10 cellular contexts compared by ENCODE assay signal in the genomic region with DNA sequence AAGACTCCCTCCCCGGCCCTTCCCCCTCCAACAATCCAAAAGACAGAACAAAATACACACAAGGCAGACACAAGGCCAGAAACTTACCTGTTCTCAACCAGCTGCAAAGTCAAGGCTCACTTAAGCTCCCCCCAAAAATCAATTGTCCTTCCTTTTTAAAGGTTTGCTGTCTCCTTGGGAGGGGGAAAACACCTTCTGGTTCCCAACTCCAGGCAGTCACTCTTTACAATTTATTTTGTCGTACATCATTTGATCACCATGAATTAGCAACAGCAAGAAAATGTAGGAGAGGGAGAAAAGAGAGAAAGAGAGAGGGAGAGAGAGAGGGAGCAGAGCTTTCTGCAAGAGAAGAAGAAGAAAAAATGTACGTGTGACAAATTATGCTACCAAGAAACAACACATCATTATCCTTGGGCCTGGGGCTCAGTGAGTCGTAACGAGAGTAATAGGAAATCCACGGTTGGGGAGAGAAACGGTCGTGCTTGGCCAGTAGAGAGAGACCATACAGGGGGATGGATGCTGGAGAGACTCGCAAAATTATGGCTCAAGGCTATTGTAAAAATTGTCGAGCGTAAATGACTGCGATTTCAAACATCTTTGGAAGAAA. TPM values are rescaled to one million over a fixed set of nuclear protein-coding genes. Genes with fewer than 3 reads are reported as not detected.
DNase-seq lines count a peak whose midpoint lies in the region; ATAC-seq and TF ChIP-seq lines count a peak whose summit lies in the region.
"Had no signal": no experiment of that assay in that cellular context is flagged by ENCODE, and none has a peak within 500 bp of the region (broad histone marks: within the 10 kb centered on the region; RNA-seq: fewer than 3 reads in every experiment).

A gene with protein sequence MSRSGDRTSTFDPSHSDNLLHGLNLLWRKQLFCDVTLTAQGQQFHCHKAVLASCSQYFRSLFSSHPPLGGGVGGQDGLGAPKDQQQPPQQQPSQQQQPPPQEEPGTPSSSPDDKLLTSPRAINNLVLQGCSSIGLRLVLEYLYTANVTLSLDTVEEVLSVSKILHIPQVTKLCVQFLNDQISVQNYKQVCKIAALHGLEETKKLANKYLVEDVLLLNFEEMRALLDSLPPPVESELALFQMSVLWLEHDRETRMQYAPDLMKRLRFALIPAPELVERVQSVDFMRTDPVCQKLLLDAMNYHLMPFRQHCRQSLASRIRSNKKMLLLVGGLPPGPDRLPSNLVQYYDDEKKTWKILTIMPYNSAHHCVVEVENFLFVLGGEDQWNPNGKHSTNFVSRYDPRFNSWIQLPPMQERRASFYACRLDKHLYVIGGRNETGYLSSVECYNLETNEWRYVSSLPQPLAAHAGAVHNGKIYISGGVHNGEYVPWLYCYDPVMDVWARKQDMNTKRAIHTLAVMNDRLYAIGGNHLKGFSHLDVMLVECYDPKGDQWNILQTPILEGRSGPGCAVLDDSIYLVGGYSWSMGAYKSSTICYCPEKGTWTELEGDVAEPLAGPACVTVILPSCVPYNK (minus strand): TSS at position 444 of the 607 bp plus-strand sequence. CDS start 2,432 bp downstream, outside the sequence.

- H3K9me2 ChIP-seq in OCI-LY1 (ENCODE audit: low read depth, low read length), result no peaks in the 10 kb centered on the region

- peak within 1 kb of the TSS; percentile 92 for H3K4me2 ChIP-seq in OCI-LY1 (ENCODE audit: low read length)
- H3K4me2 ChIP-seq in smooth muscle cell, result peak within 1 kb of the TSS; percentile 88

- H3K9me3 ChIP-seq in OCI-LY1 (ENCODE audit: low read length) (no peaks in the 10 kb centered on the region), smooth muscle cell (replicated peaks; ENCODE audit: low read depth) (no peaks in the 10 kb centered on the region)

- H2AFZ ChIP-seq in OCI-LY1 (ENCODE audit: low read length) (no peak within 1 kb of the TSS), smooth muscle cell (ENCODE audit: low read depth) (no peak within 1 kb of the TSS)

- peaks cover 39% of the 10 kb centered on the region for H3K4me1 ChIP-seq in OCI-LY1 (ENCODE audit: insufficient read depth, low read length, severe bottlenecking)
- H3K4me1 ChIP-seq in smooth muscle cell (ENCODE audit: low read depth), result peaks cover 11% of the 10 kb centered on the region

- H3K27ac ChIP-seq in OCI-LY1 (ENCODE audit: low read depth, low read length, poor library complexity, severe bottlenecking) (peak within 1 kb of the TSS; percentile 94), smooth muscle cell (ENCODE audit: low read depth) (no peak within 1 kb of the TSS), substantia nigra (ENCODE audit: low read depth, low read length, poor library complexity, severe bottlenecking) (no peak within 1 kb of the TSS)

- H3K9ac ChIP-seq in OCI-LY1 (ENCODE audit: low read length), result peak within 1 kb of the TSS; percentile 90
- no peak within 1 kb of the TSS for H3K9ac ChIP-seq in smooth muscle cell (ENCODE audit: low read depth)

- H3K79me2 ChIP-seq in OCI-LY1 (ENCODE audit: insufficient read depth, low read length), result peaks cover 15% of the 10 kb centered on the region
- no peaks in the 10 kb centered on the region for H3K79me2 ChIP-seq in smooth muscle cell (ENCODE audit: low read depth)

- H3F3A ChIP-seq in OCI-LY1 (ENCODE audit: insufficient read depth, low read length) (no peaks in the 10 kb centered on the region), smooth muscle cell (ENCODE audit: low read depth) (no peaks in the 10 kb centered on the region)

- TF ChIP-seq POLR2A in GM18505 (IDR thresholded peaks at IDR 0.05; ENCODE audit: borderline replicate concordance, extremely low read depth, insufficient read depth, insufficient read length), result no peak

- H3K36me3 ChIP-seq in OCI-LY1 (ENCODE audit: insufficient read depth, low read length) (no peaks in the 10 kb centered on the region), smooth muscle cell (ENCODE audit: low read depth) (no peaks in the 10 kb centered on the region)

- no peak for DNase-seq in smooth muscle cell (lab: John Stamatoyannopoulos, UW; ENCODE audit: unreplicated experiment)
- no peak for DNase-seq in substantia nigra (lab: John Stamatoyannopoulos, UW)
- no peak for DNase-seq in NCI-H187 treated with DMSO at 0.1 percent for 48 hours (lab: John Stamatoyannopoulos, UW)
- DNase-seq: amygdala, SHP77 had no signal

- H3K27me3 ChIP-seq in OCI-LY1 (ENCODE audit: insufficient read depth, low read length) (no peaks in the 10 kb centered on the region), smooth muscle cell (ENCODE audit: low read depth) (peaks cover 84% of the 10 kb centered on the region)

- 7% methylated on average over 12 of the region's 12 CpGs for WGBS in smooth muscle cell (ENCODE audit: low lambda C conversion rate)

- ATAC-seq in GM18505 (IDR thresholded peaks at IDR 0.05; ENCODE audit: unreplicated experiment), result peak; percentile 35
- ATAC-seq in GM19467 (IDR thresholded peaks at IDR 0.05; ENCODE audit: unreplicated experiment), result no peak
- no peak for ATAC-seq in HG03354 (IDR thresholded peaks at IDR 0.05; ENCODE audit: poor library complexity, severe bottlenecking, unreplicated experiment)

- TF ChIP-seq CTCF in OCI-LY1 (IDR thresholded peaks at IDR 0.05; ENCODE audit: low read length), result no peak
- no peak for TF ChIP-seq CTCF in smooth muscle cell (IDR thresholded peaks at IDR 0.05; ENCODE audit: borderline replicate concordance, insufficient read depth, poor library complexity, severe bottlenecking)

- peak within 1 kb of the TSS; percentile 75 for H3K4me3 ChIP-seq in OCI-LY1 (ENCODE audit: low read depth, low read length, poor library complexity, severe bottlenecking)
- H3K4me3 ChIP-seq in iPS-11a (ENCODE audit: low read depth, low read length), result peak within 1 kb of the TSS; percentile 47
- H3K4me3 ChIP-seq in smooth muscle cell, result peak within 1 kb of the TSS; percentile 46

- no peaks in the 10 kb centered on the region for H4K20me1 ChIP-seq in OCI-LY1 (ENCODE audit: insufficient read depth, low read length)
- no peaks in the 10 kb centered on the region for H4K20me1 ChIP-seq in smooth muscle cell (ENCODE audit: low read depth)

RNA-seq across cellular contexts. Expression of the gene that starts here (rescaled TPM):
- total RNA-seq in smooth muscle cell, result not detected in 2 replicates
- polyA plus RNA-seq in smooth muscle cell, result not detected in 2 replicates
